ENCODE assay signal across 8 cellular contexts in the genomic region with DNA sequence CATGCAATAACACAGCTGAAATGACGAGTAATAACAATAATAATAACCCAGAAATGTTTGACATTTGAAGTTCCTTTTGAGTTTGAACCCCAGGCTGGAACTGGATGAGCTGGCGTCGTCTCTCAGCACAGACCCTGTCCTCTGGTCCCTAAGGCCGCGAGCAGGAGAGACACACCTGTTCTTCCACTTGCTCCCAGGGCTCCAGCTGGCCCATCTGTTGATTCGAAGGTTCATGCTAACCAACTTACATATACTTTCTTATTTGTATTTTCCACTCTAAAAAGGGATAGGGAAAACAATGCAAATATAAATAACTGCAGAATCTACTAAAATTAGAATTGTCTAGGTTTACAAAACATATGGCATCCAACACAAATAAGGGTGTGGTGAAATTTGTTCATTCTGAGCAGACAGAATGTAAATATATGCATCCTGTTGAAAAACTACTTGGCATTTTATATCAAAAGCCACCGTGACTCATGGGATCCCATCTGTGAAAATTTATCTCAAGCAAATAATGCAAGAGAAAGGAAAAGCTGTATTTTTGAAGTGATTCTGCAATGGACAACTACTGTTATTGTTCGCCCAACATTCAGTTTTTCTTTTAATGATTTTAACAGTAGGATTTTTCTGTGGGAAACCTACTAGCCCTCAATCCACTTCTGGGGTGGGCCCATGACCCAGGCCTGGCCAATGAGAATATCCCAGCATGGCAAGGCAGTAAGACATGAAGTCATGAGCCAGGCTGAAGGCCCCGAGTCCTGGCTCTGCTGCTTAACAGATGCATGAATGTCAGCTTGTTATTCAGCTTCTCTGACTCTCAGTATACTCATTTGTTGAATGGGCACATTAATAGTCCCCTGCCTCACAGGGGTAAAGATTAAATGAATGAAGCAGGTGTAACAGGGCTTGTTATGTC. TPM values are rescaled to one million over a fixed set of nuclear protein-coding genes. Genes with fewer than 3 reads are reported as not detected.
DNase-seq lines count a peak whose midpoint lies in the region; ATAC-seq and TF ChIP-seq lines count a peak whose summit lies in the region.

No MANE protein-coding gene starts in this region.

- no peaks in the 10 kb centered on the region for H4K20me1 ChIP-seq in Loucy (ENCODE audit: insufficient read depth, low read length, poor library complexity, severe bottlenecking)

- H3K4me3 ChIP-seq in Loucy (ENCODE audit: low read length, poor library complexity, severe bottlenecking), result peak overlapping the region; percentile 95
- peak overlapping the region; percentile 69 for H3K4me3 ChIP-seq in effector memory CD4-positive, alpha-beta T cell (ENCODE audit: insufficient read depth, low read depth, low read length, poor library complexity, severe bottlenecking)

- H3K36me3 Mint-ChIP-seq in neural crest cell (ENCODE audit: low read depth), result no peaks in the 10 kb centered on the region

- H3K27me3 Mint-ChIP-seq in neural crest cell (ENCODE audit: low read depth), result peaks cover 28% of the 10 kb centered on the region

- DNase-seq in COLO668 (lab: John Stamatoyannopoulos, UW; ENCODE audit: unreplicated experiment) (peak; percentile 18), neural crest cell (ENCODE audit: low read depth, low spot score) (no peak), foreskin melanocyte (no peak), NCI-H2107 (lab: John Stamatoyannopoulos, UW) (no peak), NCI-H226 (no peak)
- DNase-seq in effector memory CD4-positive, alpha-beta T cell, result no peak

- H3F3A ChIP-seq in Loucy (ENCODE audit: low read depth), result peaks cover 7% of the 10 kb centered on the region; the same call in 1 of the 2 replicates

- H3K27ac ChIP-seq in effector memory CD4-positive, alpha-beta T cell (ENCODE audit: insufficient read depth, low read length, poor library complexity, severe bottlenecking), result peak overlapping the region; percentile 64

- peak overlapping the region; percentile 85 for H2AFZ ChIP-seq in Loucy (ENCODE audit: low read length)

- no peaks in the 10 kb centered on the region for H3K9me3 Mint-ChIP-seq in neural crest cell

- no peaks in the 10 kb centered on the region for H3K27me3 ChIP-seq in Loucy (ENCODE audit: insufficient read depth, low read length, poor library complexity, severe bottlenecking)
- H3K27me3 ChIP-seq in effector memory CD4-positive, alpha-beta T cell (replicated peaks; ENCODE audit: control insufficient read depth, insufficient read depth, low read length, poor library complexity, severe bottlenecking), result no peaks in the 10 kb centered on the region

- no peak for ATAC-seq in GM18867 (IDR thresholded peaks at IDR 0.05; ENCODE audit: unreplicated experiment)

- H3K4me1 Mint-ChIP-seq in neural crest cell, result peaks cover 5% of the 10 kb centered on the region

- no peaks in the 10 kb centered on the region for H3K79me2 ChIP-seq in Loucy (ENCODE audit: insufficient read depth, low read length)

- peak overlapping the region; percentile 91 for H3K4me3 Mint-ChIP-seq in neural crest cell

- H3K9ac ChIP-seq in Loucy (ENCODE audit: low read depth, low read length, poor library complexity, severe bottlenecking), result peak overlapping the region; percentile 93

- no peaks in the 10 kb centered on the region for H3K9me2 ChIP-seq in Loucy (replicated peaks; ENCODE audit: low read depth, low read length)

- TF ChIP-seq CTCF in Loucy (conservative IDR thresholded peaks at IDR 0.05; ENCODE audit: low read length) (no peak), neural crest cell (conservative IDR thresholded peaks at IDR 0.05) (no peak)

- no peaks in the 10 kb centered on the region for H3K36me3 ChIP-seq in Loucy (ENCODE audit: insufficient read depth, low read length)
- no peaks in the 10 kb centered on the region for H3K36me3 ChIP-seq in effector memory CD4-positive, alpha-beta T cell (ENCODE audit: control insufficient read depth, insufficient read depth, low read length)

- H3K27ac Mint-ChIP-seq in neural crest cell (ENCODE audit: unreplicated experiment), result peak overlapping the region; percentile 88

- peak overlapping the region; percentile 80 for H3K4me2 ChIP-seq in Loucy (ENCODE audit: low read depth, low read length, poor library complexity, severe bottlenecking)

- no peaks in the 10 kb centered on the region for H3K9me3 ChIP-seq in Loucy (ENCODE audit: insufficient read depth, low read depth, low read length)
- H3K9me3 ChIP-seq in effector memory CD4-positive, alpha-beta T cell (ENCODE audit: control insufficient read depth, low read length), result no peaks in the 10 kb centered on the region

- peaks cover 24% of the 10 kb centered on the region for H3K4me1 ChIP-seq in Loucy (ENCODE audit: insufficient read depth, low read length, poor library complexity, severe bottlenecking)
- peaks cover 9% of the 10 kb centered on the region for H3K4me1 ChIP-seq in effector memory CD4-positive, alpha-beta T cell (ENCODE audit: control insufficient read depth, insufficient read depth, low read length, poor library complexity, severe bottlenecking)

RNA-seq across cellular contexts. Expression of gene RGS9, which starts 13.2 kb away (rescaled TPM):
- total RNA-seq in neural crest cell, result 2.5 and 2.8 TPM in 2 replicates
